ENCODE assay signal across 10 cellular contexts in genomic region chr15:38647683-38648082, GRCh38.
DNase-seq lines count a peak whose midpoint lies in the region; ATAC-seq and TF ChIP-seq lines count a peak whose summit lies in the region.
"Had no signal": no experiment of that assay in that cellular context is flagged by ENCODE, and none has a peak within 500 bp of the region (broad histone marks: within the 10 kb centered on the region; RNA-seq: fewer than 3 reads in every experiment).

No MANE protein-coding gene starts in this region.

- H3K36me3 ChIP-seq in mesendoderm (ENCODE audit: control insufficient read depth, insufficient read depth, low read length) (no peaks in the 10 kb centered on the region), neuronal stem cell (replicated peaks in 1 of 2; ENCODE audit: control insufficient read depth in 2 of 2, insufficient read depth in 2 of 2, low read length in 2 of 2) (no peaks in the 10 kb centered on the region)

- H3K9ac ChIP-seq in mesendoderm (ENCODE audit: low read length) (no peak overlapping the region), neuronal stem cell (ENCODE audit: low read depth, low read length, poor library complexity) (no peak overlapping the region)

- H3K27ac Mint-ChIP-seq in CD4-positive, alpha-beta T cell: peak overlapping the region; percentile 93

- no peak overlapping the region for H2BK5ac ChIP-seq in mesendoderm (ENCODE audit: low read length)
- H2BK5ac ChIP-seq in neuronal stem cell (ENCODE audit: low read length): no peak overlapping the region

- ATAC-seq in CD4-positive, alpha-beta T cell (ENCODE audit: poor library complexity): no peak

- H3K4me3 ChIP-seq in mesendoderm (ENCODE audit: low read length): no peak overlapping the region
- H3K4me3 ChIP-seq in neuronal stem cell (ENCODE audit: low read length in 2 of 2): no peak overlapping the region

- H2AFZ ChIP-seq in neuronal stem cell (ENCODE audit: low read length): no peak overlapping the region

- no peak overlapping the region for H2BK12ac ChIP-seq in neuronal stem cell (ENCODE audit: low read length)

- H2BK15ac ChIP-seq in mesendoderm (replicated peaks; ENCODE audit: low read depth) (no peak overlapping the region), neuronal stem cell (ENCODE audit: low read length) (no peak overlapping the region)

- no peak overlapping the region for H3K56ac ChIP-seq in mesendoderm (ENCODE audit: low read length)

- peaks cover 81% of the 10 kb centered on the region for H3K4me1 Mint-ChIP-seq in CD4-positive, alpha-beta T cell (ENCODE audit: low read depth)

- no peaks in the 10 kb centered on the region for H3K27me3 ChIP-seq in CD4-positive, alpha-beta T cell (ENCODE audit: control insufficient read depth, insufficient read depth, low read length)
- no peaks in the 10 kb centered on the region for H3K27me3 ChIP-seq in mesendoderm (ENCODE audit: insufficient read depth, low read length, poor library complexity)
- peaks cover 0 to 4% (median 0%) of the 10 kb centered on the region in 3 experiments for H3K27me3 ChIP-seq in neuronal stem cell (ENCODE audit: control insufficient read depth in 3 of 3, insufficient read depth in 3 of 3, low read depth in 1 of 3, low read length in 3 of 3)

- H2BK120ac ChIP-seq in mesendoderm (ENCODE audit: low read depth, low read length): no peak overlapping the region
- H2BK120ac ChIP-seq in neuronal stem cell (ENCODE audit: low read depth, low read length): no peak overlapping the region

- no peak for DNase-seq in CD4-positive, alpha-beta T cell
- peak; percentile 37 for DNase-seq in HT-29 (ENCODE audit: low spot score)
- DNase-seq in T47D (ENCODE audit: low read depth in 1 of 2, low spot score in 1 of 2): peak; percentile 36 to 61
- DNase-seq in mesendoderm: peak; percentile 37
- no peak for DNase-seq in SW 1271 (lab: John Stamatoyannopoulos, UW)
- no peak for DNase-seq in ureter (ENCODE audit: low spot score)
- no peak for DNase-seq in neuronal stem cell (ENCODE audit: low spot score)
- DNase-seq in pons (ENCODE audit: low spot score): no peak
- DNase-seq: T1000 had no signal

- CTCF ChIA-PET in CD4-positive, alpha-beta T cell (lab: Charles Lee): interaction anchor here (3.6 to 6.5 kb wide), 2 partner anchors 43 to 83 kb away, joined by 14 to 60 read pairs; partner anchors contain the start of gene RASGRP1

- no peak for TF ChIP-seq CTCF in CD4-positive, alpha-beta T cell (IDR thresholded peaks at IDR 0.05)

- no peaks in the 10 kb centered on the region for H3K79me1 ChIP-seq in mesendoderm (ENCODE audit: low read length)
- no peaks in the 10 kb centered on the region for H3K79me1 ChIP-seq in neuronal stem cell (ENCODE audit: low read depth, low read length)

- H4K8ac ChIP-seq in mesendoderm (ENCODE audit: low read depth, low read length) (no peak overlapping the region), neuronal stem cell (ENCODE audit: low read depth, low read length) (no peak overlapping the region)

- H3K14ac ChIP-seq in neuronal stem cell (ENCODE audit: low read length): no peak overlapping the region

- POLR2A ChIA-PET in CD4-positive, alpha-beta T cell (lab: Charles Lee): interaction anchor here (1.6 to 16.9 kb wide), 6 partner anchors 9 to 83 kb away, joined by 7 to 484 read pairs (median 14); partner anchors contain the start of gene RASGRP1

- H3K23ac ChIP-seq in mesendoderm (ENCODE audit: low read length) (no peak overlapping the region), neuronal stem cell (ENCODE audit: low read depth, low read length, poor library complexity) (no peak overlapping the region)

- H4K91ac ChIP-seq in neuronal stem cell (ENCODE audit: low read depth, low read length, poor library complexity): no peak overlapping the region

- intact Hi-C loops in CD4-positive, alpha-beta T cell (cut with DNase I, micrococcal nuclease): loop anchor here in 1 of 2 experiments (5.0 kb wide), 1 partner anchor 40 kb away; no protein-coding TSS in a partner anchor

- H3K9me3 Mint-ChIP-seq in CD4-positive, alpha-beta T cell: no peaks in the 10 kb centered on the region

- H3K27me3 Mint-ChIP-seq in CD4-positive, alpha-beta T cell: no peaks in the 10 kb centered on the region

- H3K4me1 ChIP-seq in mesendoderm (ENCODE audit: control insufficient read depth, low read depth, low read length): peaks cover 3% of the 10 kb centered on the region
- H3K4me1 ChIP-seq in neuronal stem cell (ENCODE audit: control insufficient read depth in 2 of 2, insufficient read depth in 1 of 2, low read depth in 1 of 2, low read length in 2 of 2): no peaks in the 10 kb centered on the region

- H3K4ac ChIP-seq in mesendoderm (ENCODE audit: low read depth, low read length) (no peak overlapping the region), neuronal stem cell (ENCODE audit: low read length) (no peak overlapping the region)

- H3K18ac ChIP-seq in mesendoderm (ENCODE audit: low read length) (no peak overlapping the region), neuronal stem cell (ENCODE audit: low read length) (no peak overlapping the region)

- H3K4me2 ChIP-seq in mesendoderm (ENCODE audit: low read length): no peak overlapping the region
- H3K4me2 ChIP-seq in neuronal stem cell (ENCODE audit: insufficient read depth, low read length, poor library complexity, severe bottlenecking): no peak overlapping the region

- H3K27ac ChIP-seq in CD4-positive, alpha-beta T cell (ENCODE audit: low read depth, low read length): no peak overlapping the region
- H3K27ac ChIP-seq in mesendoderm (ENCODE audit: low read depth, low read length) (no peak overlapping the region), neuronal stem cell (replicated peaks; ENCODE audit: low read length) (no peak overlapping the region)
- H3K27ac ChIP-seq: HL-60 had no signal

- no peaks in the 10 kb centered on the region for H3K36me3 Mint-ChIP-seq in CD4-positive, alpha-beta T cell (ENCODE audit: low read depth)

- H4K5ac ChIP-seq in mesendoderm (ENCODE audit: low read length): no peak overlapping the region

- peak overlapping the region; percentile 4 for H3K4me3 Mint-ChIP-seq in CD4-positive, alpha-beta T cell

- no peaks in the 10 kb centered on the region for H3K79me2 ChIP-seq in mesendoderm (ENCODE audit: control insufficient read depth, insufficient read depth, low read length)

- in situ Hi-C loops in T47D (cut with HindIII; ENCODE audit: low pct_unique_long_range_greater_than_20kb, low sequenced_read_pairs): no loop called here

- no peaks in the 10 kb centered on the region for H3K9me3 ChIP-seq in CD4-positive, alpha-beta T cell (ENCODE audit: control insufficient read depth, low read length)
- H3K9me3 ChIP-seq in neuronal stem cell (replicated peaks in 1 of 2; ENCODE audit: control insufficient read depth in 2 of 2, insufficient read depth in 1 of 2, low read depth in 1 of 2, low read length in 2 of 2): no peaks in the 10 kb centered on the region

- H2AK5ac ChIP-seq in mesendoderm (ENCODE audit: low read length) (no peak overlapping the region), neuronal stem cell (ENCODE audit: low read depth, low read length) (no peak overlapping the region)

Comparison
In these comparisons a context has a peak if more than half of its experiments do, and no peak if none do; other contexts are left out.
1. DNase-seq: peak in HT-29 (single experiment), T47D (2 of 2) and mesendoderm (single experiment); none in CD4-positive, alpha-beta T cell (0 of 10), SW 1271 (0 of 2), ureter (single experiment), neuronal stem cell (single experiment) and pons (single experiment).